In the genomic region with DNA sequence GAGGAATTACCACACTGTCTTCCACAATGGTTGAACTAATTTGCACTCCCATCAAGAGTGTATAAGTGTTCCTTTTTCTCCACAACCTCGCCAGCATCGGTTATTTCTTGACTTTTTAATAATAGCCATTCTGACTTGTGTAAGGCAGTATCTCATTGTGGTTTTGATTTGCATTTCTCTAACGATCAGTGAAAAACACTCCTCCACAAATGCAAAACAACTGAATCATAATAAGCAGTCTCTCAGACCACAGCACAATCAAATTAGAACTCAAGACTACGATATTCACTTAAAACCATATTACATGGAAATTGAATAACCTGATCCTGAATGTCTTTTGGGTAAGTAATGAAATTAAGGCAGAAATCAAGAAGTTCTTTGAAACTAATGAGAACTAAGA, we compare ENCODE assay signal across 20 cellular contexts.
DNase-seq lines count a peak whose midpoint lies in the region; ATAC-seq lines count a peak whose summit lies in the region.
"Had no signal": no experiment of that assay in that cellular context is flagged by ENCODE, and none has a peak within 500 bp of the region (broad histone marks: within the 10 kb centered on the region; RNA-seq: fewer than 3 reads in every experiment).

No MANE protein-coding gene starts in this region.

- peak; percentile 52 for ATAC-seq in GM18870 (IDR thresholded peaks at IDR 0.05; ENCODE audit: unreplicated experiment)
- no peak for ATAC-seq in HG03571 (IDR thresholded peaks at IDR 0.05; ENCODE audit: unreplicated experiment)
- ATAC-seq in sciatic nerve, result no peak

- peak; percentile 30 for DNase-seq in NCI-H526 treated with DMSO at 0.1 percent for 48 hours (lab: John Stamatoyannopoulos, UW)
- no peak for DNase-seq in mucosa of gallbladder (ENCODE audit: low spot score)
- no peak for DNase-seq in sciatic nerve (ENCODE audit: low spot score)
- DNase-seq: 8988T; ACHN; BE2C; C1 segment of cervical spinal cord; CD4-positive, alpha-beta memory T cell; CD4-positive, CD25-positive, alpha-beta regulatory T cell; CD8-positive, alpha-beta memory T cell; COR-L47; DMS 273 treated with DMSO at 0.1 percent for 48 hours; DMS153; DMS53; DMS79; DND-41; EL; GDM1 had no signal

- intact Hi-C loops in sciatic nerve (cut with DNase I), result no loop called here
